Comparison of ENCODE assay signal across 8 cellular contexts in the genomic region with DNA sequence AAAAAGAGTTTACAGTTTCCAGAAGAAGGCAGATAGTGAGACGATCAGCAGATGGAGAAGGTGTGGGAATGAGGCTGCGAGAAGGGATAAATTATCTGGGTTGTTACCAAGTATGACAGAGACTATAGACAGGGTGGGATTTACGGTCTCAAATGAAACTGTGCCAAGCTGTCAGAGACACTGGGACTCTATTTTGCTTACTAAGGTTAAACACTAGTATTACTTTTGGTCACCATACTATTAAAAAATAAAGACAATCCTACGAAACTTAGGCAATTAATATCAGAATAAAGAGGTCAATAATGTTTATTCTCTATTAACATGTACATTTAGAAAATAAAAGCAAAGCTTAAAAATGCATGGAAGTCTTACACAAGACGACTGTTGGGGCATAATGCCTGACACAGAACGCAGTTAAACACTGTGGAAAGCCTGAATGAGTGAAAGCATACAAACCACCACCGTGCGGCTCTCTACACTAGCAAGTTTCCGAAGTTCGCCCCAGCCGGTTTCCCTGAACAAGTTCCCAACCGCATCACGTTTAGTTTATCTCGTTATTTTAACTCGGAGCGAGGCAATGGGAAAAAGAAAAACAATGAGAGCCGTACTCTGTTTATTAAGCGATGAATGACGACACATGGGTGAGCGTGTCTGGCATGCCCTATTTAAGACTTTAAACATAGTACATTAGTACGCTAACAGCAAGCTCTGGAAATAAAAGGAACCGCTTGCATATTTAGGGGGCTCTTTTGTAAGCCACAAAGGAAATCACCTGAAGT. TPM values are rescaled to one million over a fixed set of nuclear protein-coding genes. Genes with fewer than 3 reads are reported as not detected.
DNase-seq lines count a peak whose midpoint lies in the region; ATAC-seq, FAIRE-seq and TF ChIP-seq lines count a peak whose summit lies in the region.

No MANE protein-coding gene starts in this region.

- H3K27ac Mint-ChIP-seq in T-helper 17 cell, result peak overlapping the region; percentile 91

- peak overlapping the region; percentile 95 for H3K4me3 Mint-ChIP-seq in T-helper 17 cell

- no peaks in the 10 kb centered on the region for H3K9me3 ChIP-seq in T-helper 17 cell (ENCODE audit: control insufficient read depth, low read length, poor library complexity, severe bottlenecking)

- peaks cover 2% of the 10 kb centered on the region for H3K36me3 ChIP-seq in bronchial epithelial cell (ENCODE audit: control insufficient read depth, insufficient read depth, low read length)

- TF ChIP-seq CTCF in bronchial epithelial cell (IDR thresholded peaks at IDR 0.05; ENCODE audit: insufficient read depth, low read length, severe bottlenecking), result peak; percentile 6

- H3K27me3 Mint-ChIP-seq in T-helper 17 cell, result no peaks in the 10 kb centered on the region

- DNase-seq in EH (ENCODE audit: low read depth) (peak; percentile 65), T-helper 17 cell (no peak), bronchial epithelial cell (ENCODE audit: low read depth) (peak; percentile 49), iris pigment epithelial cell (ENCODE audit: low read depth) (peak; percentile 78), smooth muscle cell of the brain vasculature (ENCODE audit: low read depth, low spot score) (peak; percentile 29), 8988T (no peak)

- peak overlapping the region; percentile 51 for H3K4me3 ChIP-seq in bronchial epithelial cell (ENCODE audit: low read depth, low read length)

- FAIRE-seq in bronchial epithelial cell (lab: Jason Lieb, UNC), result no peak

- ATAC-seq in GM21529 (IDR thresholded peaks at IDR 0.05; ENCODE audit: unreplicated experiment) (peak; percentile 38), T-helper 17 cell (peak; percentile 55)

- no peak for TF ChIP-seq EP300 in Ishikawa (IDR thresholded peaks at IDR 0.05; ENCODE audit: borderline replicate concordance)

- H3K4me1 Mint-ChIP-seq in T-helper 17 cell, result peaks cover 23% of the 10 kb centered on the region

- peak; percentile 28; the same call in 1 of the 2 replicates for TF ChIP-seq RAD21 in Ishikawa (IDR thresholded peaks at IDR 0.05; ENCODE audit: low read depth)

- H3K27me3 ChIP-seq in bronchial epithelial cell (ENCODE audit: control insufficient read depth, insufficient read depth, low read length), result no peaks in the 10 kb centered on the region

- peaks cover 3% of the 10 kb centered on the region for H3K36me3 Mint-ChIP-seq in T-helper 17 cell (ENCODE audit: low read depth)

TF ChIP-seq in Ishikawa, 13 proteins besides CTCF, POLR2A, EP300 and RAD21:
- TF ChIP-seq YY1 (IDR thresholded peaks at IDR 0.05; ENCODE audit: low read depth) (no peak), TAF1 (IDR thresholded peaks at IDR 0.05; ENCODE audit: low read depth) (no peak), ZBTB7A (IDR thresholded peaks at IDR 0.05; ENCODE audit: low read depth) (no peak), CEBPB (IDR thresholded peaks at IDR 0.05) (no peak), NFIC (IDR thresholded peaks at IDR 0.05) (no peak), TCF12 (IDR thresholded peaks at IDR 0.05; ENCODE audit: low read depth) (no peak), FOXM1 (IDR thresholded peaks at IDR 0.05; ENCODE audit: borderline replicate concordance, low read depth) (no peak), TEAD4 (IDR thresholded peaks at IDR 0.05) (no peak), EGR1 (IDR thresholded peaks at IDR 0.05) (no peak), CREB1 (IDR thresholded peaks at IDR 0.05; ENCODE audit: low read depth) (no peak)
- TF ChIP-seq, protein P1, sequence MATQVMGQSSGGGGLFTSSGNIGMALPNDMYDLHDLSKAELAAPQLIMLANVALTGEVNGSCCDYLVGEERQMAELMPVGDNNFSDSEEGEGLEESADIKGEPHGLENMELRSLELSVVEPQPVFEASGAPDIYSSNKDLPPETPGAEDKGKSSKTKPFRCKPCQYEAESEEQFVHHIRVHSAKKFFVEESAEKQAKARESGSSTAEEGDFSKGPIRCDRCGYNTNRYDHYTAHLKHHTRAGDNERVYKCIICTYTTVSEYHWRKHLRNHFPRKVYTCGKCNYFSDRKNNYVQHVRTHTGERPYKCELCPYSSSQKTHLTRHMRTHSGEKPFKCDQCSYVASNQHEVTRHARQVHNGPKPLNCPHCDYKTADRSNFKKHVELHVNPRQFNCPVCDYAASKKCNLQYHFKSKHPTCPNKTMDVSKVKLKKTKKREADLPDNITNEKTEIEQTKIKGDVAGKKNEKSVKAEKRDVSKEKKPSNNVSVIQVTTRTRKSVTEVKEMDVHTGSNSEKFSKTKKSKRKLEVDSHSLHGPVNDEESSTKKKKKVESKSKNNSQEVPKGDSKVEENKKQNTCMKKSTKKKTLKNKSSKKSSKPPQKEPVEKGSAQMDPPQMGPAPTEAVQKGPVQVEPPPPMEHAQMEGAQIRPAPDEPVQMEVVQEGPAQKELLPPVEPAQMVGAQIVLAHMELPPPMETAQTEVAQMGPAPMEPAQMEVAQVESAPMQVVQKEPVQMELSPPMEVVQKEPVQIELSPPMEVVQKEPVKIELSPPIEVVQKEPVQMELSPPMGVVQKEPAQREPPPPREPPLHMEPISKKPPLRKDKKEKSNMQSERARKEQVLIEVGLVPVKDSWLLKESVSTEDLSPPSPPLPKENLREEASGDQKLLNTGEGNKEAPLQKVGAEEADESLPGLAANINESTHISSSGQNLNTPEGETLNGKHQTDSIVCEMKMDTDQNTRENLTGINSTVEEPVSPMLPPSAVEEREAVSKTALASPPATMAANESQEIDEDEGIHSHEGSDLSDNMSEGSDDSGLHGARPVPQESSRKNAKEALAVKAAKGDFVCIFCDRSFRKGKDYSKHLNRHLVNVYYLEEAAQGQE (IDR thresholded peaks at IDR 0.05; ENCODE audit: low read depth), result no peak
- TF ChIP-seq, protein P2, sequence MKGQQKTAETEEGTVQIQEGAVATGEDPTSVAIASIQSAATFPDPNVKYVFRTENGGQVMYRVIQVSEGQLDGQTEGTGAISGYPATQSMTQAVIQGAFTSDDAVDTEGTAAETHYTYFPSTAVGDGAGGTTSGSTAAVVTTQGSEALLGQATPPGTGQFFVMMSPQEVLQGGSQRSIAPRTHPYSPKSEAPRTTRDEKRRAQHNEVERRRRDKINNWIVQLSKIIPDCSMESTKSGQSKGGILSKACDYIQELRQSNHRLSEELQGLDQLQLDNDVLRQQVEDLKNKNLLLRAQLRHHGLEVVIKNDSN (IDR thresholded peaks at IDR 0.05), result no peak
- TF ChIP-seq, protein P3, sequence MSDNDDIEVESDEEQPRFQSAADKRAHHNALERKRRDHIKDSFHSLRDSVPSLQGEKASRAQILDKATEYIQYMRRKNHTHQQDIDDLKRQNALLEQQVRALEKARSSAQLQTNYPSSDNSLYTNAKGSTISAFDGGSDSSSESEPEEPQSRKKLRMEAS (IDR thresholded peaks at IDR 0.05), result no peak

RNA-seq across cellular contexts. Expression of gene CC2D2B, which starts 0.9 kb away (rescaled TPM):
- under 1 TPM; 0.17 to 0.55 TPM for total RNA-seq in T-helper 17 cell
- total RNA-seq in bronchial epithelial cell, result not detected in 2 replicates

Comparison
In these comparisons a context has a peak if more than half of its experiments do, and no peak if none do; other contexts are left out.
1. DNase-seq: peak in EH (single experiment), bronchial epithelial cell (single experiment), iris pigment epithelial cell (single experiment) and smooth muscle cell of the brain vasculature (single experiment); none in T-helper 17 cell (0 of 3) and 8988T (single experiment).